Comparison of ENCODE assay signal across 11 cellular contexts in the genomic region with DNA sequence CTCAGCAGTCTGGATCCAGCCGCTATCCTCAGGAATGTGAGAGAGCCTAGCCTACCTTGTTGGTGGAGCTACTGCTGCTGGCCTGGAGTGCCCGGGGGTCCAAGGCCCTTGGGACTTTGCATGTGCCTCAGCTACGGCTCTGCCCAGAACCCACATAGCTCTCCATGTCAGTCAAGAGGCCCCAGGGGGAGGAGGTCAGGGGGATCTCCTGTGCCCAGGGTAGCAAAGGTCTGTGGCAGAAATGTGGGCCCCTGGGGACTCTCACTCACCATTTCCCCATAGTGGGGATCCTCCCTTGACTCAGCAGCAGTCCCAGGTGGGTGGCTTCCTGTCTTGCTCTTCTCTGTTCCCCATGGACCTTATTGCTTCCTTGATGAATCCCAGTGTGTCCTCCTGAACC.
DNase-seq lines count a peak whose midpoint lies in the region; ATAC-seq and TF ChIP-seq lines count a peak whose summit lies in the region.
"Had no signal": no experiment of that assay in that cellular context is flagged by ENCODE, and none has a peak within 500 bp of the region (broad histone marks: within the 10 kb centered on the region; RNA-seq: fewer than 3 reads in every experiment).

No MANE protein-coding gene starts in this region.

- intact Hi-C loops in activated CD4-positive, alpha-beta T cell treated with anti-CD3 and anti-CD28 coated beads, Interleukin-2, amount 10 ng/mL, durations not matched to agents 24 days and 14 days (cut with micrococcal nuclease), result loop anchor here (10.0 kb wide), 1 partner anchor 320 kb away; no protein-coding TSS in a partner anchor

- no peak for DNase-seq in activated CD4-positive, alpha-beta T cell treated with anti-CD3 and anti-CD28 coated beads, Interleukin-2, amount 10 ng/mL, durations not matched to agents 24 days and 14 days
- DNase-seq in T-helper 2 cell treated with Interferon-gamma antibody and Interleukin-4, amounts not matched to agents 5 μg/mL and 100 μg/mL, for 36 hours (ENCODE audit: low spot score), result no peak
- no peak for DNase-seq in activated CD4-positive, alpha-beta memory T cell treated with anti-CD3 and anti-CD28 coated beads, Interleukin-2, amount 10 ng/mL, durations not matched to agents 7 days and 5 days
- no peak for DNase-seq in mesothelial cell of epicardium (ENCODE audit: low spot score in 2 of 2, unreplicated experiment in 2 of 2)
- DNase-seq: C1 segment of cervical spinal cord, NCI-H146, NCI-H69 had no signal

- peak; percentile 69 for ATAC-seq in GM18868 (IDR thresholded peaks at IDR 0.05; ENCODE audit: unreplicated experiment)
- ATAC-seq in GM21576 (IDR thresholded peaks at IDR 0.05; ENCODE audit: unreplicated experiment), result peak; percentile 62
- peak; percentile 63 for ATAC-seq in HG03039 (IDR thresholded peaks at IDR 0.05; ENCODE audit: unreplicated experiment)
- peak; percentile 3 for ATAC-seq in activated T-helper 17 cell treated with anti-CD3 and anti-CD28 coated beads, Interleukin-2, amount 50 U/mL, for 72 hours (replicated peaks)

- H3K27me3 Mint-ChIP-seq in activated T-helper 17 cell treated with anti-CD3 and anti-CD28 coated beads, Interleukin-2, amount 50 U/mL, for 72 hours, result no peaks in the 10 kb centered on the region
- no peaks in the 10 kb centered on the region for H3K27me3 Mint-ChIP-seq in activated CD4-positive, alpha-beta T cell treated with anti-CD3 and anti-CD28 coated beads, Interleukin-2, amount 10 ng/mL, durations not matched to agents 24 days and 14 days
- H3K27me3 Mint-ChIP-seq in T-helper 2 cell treated with Interferon-gamma antibody and Interleukin-4, amounts not matched to agents 5 μg/mL and 100 μg/mL, for 36 hours (ENCODE audit: low read depth), result no peaks in the 10 kb centered on the region
- H3K27me3 Mint-ChIP-seq in activated CD4-positive, alpha-beta memory T cell treated with anti-CD3 and anti-CD28 coated beads, Interleukin-2, amount 10 ng/mL, durations not matched to agents 7 days and 5 days, result no peaks in the 10 kb centered on the region
- H3K27me3 Mint-ChIP-seq in mesothelial cell of epicardium (ENCODE audit: low read depth), result no peaks in the 10 kb centered on the region

- peaks cover 4% of the 10 kb centered on the region for H3K4me1 Mint-ChIP-seq in activated T-helper 17 cell treated with anti-CD3 and anti-CD28 coated beads, Interleukin-2, amount 50 U/mL, for 72 hours
- no peaks in the 10 kb centered on the region for H3K4me1 Mint-ChIP-seq in activated CD4-positive, alpha-beta T cell treated with anti-CD3 and anti-CD28 coated beads, Interleukin-2, amount 10 ng/mL, durations not matched to agents 24 days and 14 days
- H3K4me1 Mint-ChIP-seq in T-helper 2 cell treated with Interferon-gamma antibody and Interleukin-4, amounts not matched to agents 5 μg/mL and 100 μg/mL, for 36 hours (ENCODE audit: low read depth), result no peaks in the 10 kb centered on the region
- H3K4me1 Mint-ChIP-seq in activated CD4-positive, alpha-beta memory T cell treated with anti-CD3 and anti-CD28 coated beads, Interleukin-2, amount 10 ng/mL, durations not matched to agents 7 days and 5 days, result no peaks in the 10 kb centered on the region
- no peaks in the 10 kb centered on the region for H3K4me1 Mint-ChIP-seq in mesothelial cell of epicardium

- H3K36me3 Mint-ChIP-seq in activated T-helper 17 cell treated with anti-CD3 and anti-CD28 coated beads, Interleukin-2, amount 50 U/mL, for 72 hours (ENCODE audit: low read depth), result no peaks in the 10 kb centered on the region
- no peaks in the 10 kb centered on the region for H3K36me3 Mint-ChIP-seq in activated CD4-positive, alpha-beta T cell treated with anti-CD3 and anti-CD28 coated beads, Interleukin-2, amount 10 ng/mL, durations not matched to agents 24 days and 14 days (ENCODE audit: low read depth)
- no peaks in the 10 kb centered on the region for H3K36me3 Mint-ChIP-seq in T-helper 2 cell treated with Interferon-gamma antibody and Interleukin-4, amounts not matched to agents 5 μg/mL and 100 μg/mL, for 36 hours (ENCODE audit: low read depth)
- no peaks in the 10 kb centered on the region for H3K36me3 Mint-ChIP-seq in activated CD4-positive, alpha-beta memory T cell treated with anti-CD3 and anti-CD28 coated beads, Interleukin-2, amount 10 ng/mL, durations not matched to agents 7 days and 5 days (ENCODE audit: low read depth)
- peaks cover 5% of the 10 kb centered on the region for H3K36me3 Mint-ChIP-seq in mesothelial cell of epicardium

- no peak overlapping the region for H3K27ac Mint-ChIP-seq in activated T-helper 17 cell treated with anti-CD3 and anti-CD28 coated beads, Interleukin-2, amount 50 U/mL, for 72 hours
- no peak overlapping the region for H3K27ac Mint-ChIP-seq in activated CD4-positive, alpha-beta T cell treated with anti-CD3 and anti-CD28 coated beads, Interleukin-2, amount 10 ng/mL, durations not matched to agents 24 days and 14 days
- no peak overlapping the region for H3K27ac Mint-ChIP-seq in T-helper 2 cell treated with Interferon-gamma antibody and Interleukin-4, amounts not matched to agents 5 μg/mL and 100 μg/mL, for 36 hours
- H3K27ac Mint-ChIP-seq in activated CD4-positive, alpha-beta memory T cell treated with anti-CD3 and anti-CD28 coated beads, Interleukin-2, amount 10 ng/mL, durations not matched to agents 7 days and 5 days, result no peak overlapping the region
- no peak overlapping the region for H3K27ac Mint-ChIP-seq in mesothelial cell of epicardium

- CTCF ChIA-PET in activated CD4-positive, alpha-beta memory T cell treated with anti-CD3 and anti-CD28 coated beads, Interleukin-2, amount 10 ng/mL, durations not matched to agents 7 days and 5 days (lab: Charles Lee), result no interaction called here

- H3K4me3 Mint-ChIP-seq in activated T-helper 17 cell treated with anti-CD3 and anti-CD28 coated beads, Interleukin-2, amount 50 U/mL, for 72 hours, result no peak overlapping the region
- no peak overlapping the region for H3K4me3 Mint-ChIP-seq in activated CD4-positive, alpha-beta T cell treated with anti-CD3 and anti-CD28 coated beads, Interleukin-2, amount 10 ng/mL, durations not matched to agents 24 days and 14 days
- H3K4me3 Mint-ChIP-seq in T-helper 2 cell treated with Interferon-gamma antibody and Interleukin-4, amounts not matched to agents 5 μg/mL and 100 μg/mL, for 36 hours, result no peak overlapping the region
- H3K4me3 Mint-ChIP-seq in activated CD4-positive, alpha-beta memory T cell treated with anti-CD3 and anti-CD28 coated beads, Interleukin-2, amount 10 ng/mL, durations not matched to agents 7 days and 5 days, result no peak overlapping the region
- no peak overlapping the region for H3K4me3 Mint-ChIP-seq in mesothelial cell of epicardium

- H3K9me3 Mint-ChIP-seq in activated T-helper 17 cell treated with anti-CD3 and anti-CD28 coated beads, Interleukin-2, amount 50 U/mL, for 72 hours, result no peaks in the 10 kb centered on the region
- no peaks in the 10 kb centered on the region for H3K9me3 Mint-ChIP-seq in activated CD4-positive, alpha-beta T cell treated with anti-CD3 and anti-CD28 coated beads, Interleukin-2, amount 10 ng/mL, durations not matched to agents 24 days and 14 days
- H3K9me3 Mint-ChIP-seq in T-helper 2 cell treated with Interferon-gamma antibody and Interleukin-4, amounts not matched to agents 5 μg/mL and 100 μg/mL, for 36 hours, result no peaks in the 10 kb centered on the region
- H3K9me3 Mint-ChIP-seq in activated CD4-positive, alpha-beta memory T cell treated with anti-CD3 and anti-CD28 coated beads, Interleukin-2, amount 10 ng/mL, durations not matched to agents 7 days and 5 days, result no peaks in the 10 kb centered on the region
- peaks cover 25% of the 10 kb centered on the region for H3K9me3 Mint-ChIP-seq in mesothelial cell of epicardium

- POLR2A ChIA-PET in activated CD4-positive, alpha-beta memory T cell treated with anti-CD3 and anti-CD28 coated beads, Interleukin-2, amount 10 ng/mL, durations not matched to agents 7 days and 5 days (lab: Charles Lee), result no interaction called here

- no peak for TF ChIP-seq CTCF in mesothelial cell of epicardium (IDR thresholded peaks at IDR 0.05; ENCODE audit: unreplicated experiment)

Comparison
In these comparisons a context has a peak if more than half of its experiments do, and no peak if none do; other contexts are left out.
1. ATAC-seq: peak in every context shown above with its lines; median percentile 69 in GM18868; 63 in HG03039; 62 in GM21576; 3 in activated T-helper 17 cell treated with anti-CD3 and anti-CD28 coated beads, Interleukin-2, amount 50 U/mL, for 72 hours.